Comparison of ENCODE assay signal across 8 cellular contexts in the genomic region with DNA sequence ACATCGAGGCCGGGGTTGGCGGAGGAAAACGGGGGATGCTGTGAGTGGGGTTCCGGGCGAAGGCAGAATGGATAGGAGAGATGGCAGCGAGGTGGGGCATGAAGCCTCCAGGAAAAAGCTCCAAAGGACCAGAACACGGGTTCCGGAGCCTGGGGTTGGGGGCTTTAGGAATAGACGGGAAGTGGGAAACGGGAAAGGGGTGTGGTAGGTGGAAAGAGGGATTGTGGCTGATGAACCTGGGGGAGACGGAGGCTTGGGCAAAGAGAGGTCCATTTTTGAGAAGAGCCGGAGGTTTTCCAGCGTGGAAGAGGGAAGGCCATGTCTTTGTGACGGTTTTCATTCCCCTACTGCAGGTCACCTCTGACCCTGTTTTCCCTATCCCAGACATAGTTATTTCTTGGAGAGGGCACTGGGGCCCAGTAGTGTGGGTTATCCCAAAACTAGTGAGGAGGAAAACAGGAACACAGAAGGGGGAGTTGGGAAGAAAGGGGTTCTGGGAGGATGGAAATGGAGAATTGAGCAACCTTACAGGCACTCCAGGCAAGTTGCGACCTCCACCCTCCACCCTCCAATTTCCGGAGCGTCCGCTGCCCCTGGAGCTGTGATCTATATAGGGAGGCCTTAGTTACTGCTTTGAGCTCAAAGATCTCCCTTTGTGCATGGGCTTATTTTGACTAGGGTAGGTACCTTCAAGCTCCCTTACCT. TPM values are rescaled to one million over a fixed set of nuclear protein-coding genes. Genes with fewer than 3 reads are reported as not detected.
DNase-seq lines count a peak whose midpoint lies in the region; ATAC-seq, FAIRE-seq and TF ChIP-seq lines count a peak whose summit lies in the region.

No MANE protein-coding gene starts in this region.

- no peak for ATAC-seq in natural killer cell

- no peaks in the 10 kb centered on the region for H3K9me3 Mint-ChIP-seq in natural killer cell

- intact Hi-C loops in natural killer cell (cut with micrococcal nuclease) = no loop called here

- H3K79me2 ChIP-seq in MM.1S (ENCODE audit: low read length) = peaks cover 62% of the 10 kb centered on the region

- H4K20me1 ChIP-seq in MM.1S (ENCODE audit: insufficient read depth, low read length) = no peaks in the 10 kb centered on the region

- DNase-seq in MM.1S = no peak
- DNase-seq in natural killer cell = no peak
- no peak for DNase-seq in RCC 7860 (ENCODE audit: low spot score)
- no peak for DNase-seq in HK-2 (ENCODE audit: unreplicated experiment)
- no peak for DNase-seq in A172 (ENCODE audit: low spot score)
- no peak for DNase-seq in activated CD8-positive, alpha-beta memory T cell treated with anti-CD3 and anti-CD28 coated beads, Interleukin-2, amount 50 U/mL, for 4 hours

- no peak for FAIRE-seq in RCC 7860 (lab: Jason Lieb, UNC)

- H3F3A ChIP-seq in MM.1S (ENCODE audit: insufficient read depth, low read length) = peaks cover 31% of the 10 kb centered on the region

- no peak for TF ChIP-seq CTCF in C4-2B (conservative IDR thresholded peaks at IDR 0.05)
- no peak for TF ChIP-seq CTCF in MM.1S (IDR thresholded peaks at IDR 0.05; ENCODE audit: low read length)
- no peak for TF ChIP-seq CTCF in natural killer cell (IDR thresholded peaks at IDR 0.05)

- H3K9me3 ChIP-seq in MM.1S (replicated peaks; ENCODE audit: insufficient read depth, low read length) (no peaks in the 10 kb centered on the region), duodenal mucosa (ENCODE audit: control insufficient read depth in 1 of 2, low read length in 2 of 2) (no peaks in the 10 kb centered on the region)

- H3K27me3 Mint-ChIP-seq in natural killer cell (ENCODE audit: low read depth in 2 of 2) = no peaks in the 10 kb centered on the region

- H3K4me1 ChIP-seq in MM.1S (ENCODE audit: low read length) (peaks cover 31% of the 10 kb centered on the region), duodenal mucosa (ENCODE audit: control insufficient read depth in 1 of 2, insufficient read depth in 2 of 2, low read length in 2 of 2) (peaks cover 49 to 62% of the 10 kb centered on the region in 2 donors)

- 0 out of 2 replicates have a peak overlapping the region, but pooled peaks have one; percentile 32 for H2AFZ ChIP-seq in MM.1S (ENCODE audit: low read length)

- peak overlapping the region; percentile 86 for H3K9ac ChIP-seq in MM.1S (ENCODE audit: low read length)
- peak overlapping the region; percentile 68 to 90 for H3K9ac ChIP-seq in duodenal mucosa (ENCODE audit: low read depth in 1 of 2, low read length in 2 of 2)

- H3K4me2 ChIP-seq in MM.1S (ENCODE audit: low read depth, low read length) = peak overlapping the region; percentile 92

- H3K27me3 ChIP-seq in MM.1S (replicated peaks; ENCODE audit: insufficient read depth, low read length) = no peaks in the 10 kb centered on the region
- H3K27me3 ChIP-seq in duodenal mucosa (ENCODE audit: control insufficient read depth in 1 of 2, insufficient read depth in 2 of 2, low read length in 2 of 2) = no peaks in the 10 kb centered on the region

- no peaks in the 10 kb centered on the region for H3K36me3 ChIP-seq in MM.1S (replicated peaks; ENCODE audit: insufficient read depth, low read length)
- H3K36me3 ChIP-seq in duodenal mucosa (ENCODE audit: control insufficient read depth in 1 of 2, insufficient read depth in 2 of 2, low read length in 2 of 2) = peaks cover 0 to 9% of the 10 kb centered on the region in 2 donors

- H3K27ac Mint-ChIP-seq in natural killer cell = peak overlapping the region; percentile 72 to 86

- H3K36me3 Mint-ChIP-seq in natural killer cell = no peaks in the 10 kb centered on the region

- peak overlapping the region; percentile 92 for H3K4me3 Mint-ChIP-seq in natural killer cell

- H3K9me2 ChIP-seq in MM.1S (replicated peaks; ENCODE audit: insufficient read depth, low read length) = no peaks in the 10 kb centered on the region

- H3K4me3 ChIP-seq in MM.1S (ENCODE audit: low read length) = peak overlapping the region; percentile 87
- peak overlapping the region; percentile 85 to 89 for H3K4me3 ChIP-seq in duodenal mucosa (ENCODE audit: low read depth in 1 of 2, low read length in 2 of 2)

- H3K4me1 Mint-ChIP-seq in natural killer cell = peaks cover 38 to 43% of the 10 kb centered on the region in 2 donors

- H3K27ac ChIP-seq in C4-2B (peak overlapping the region; percentile 95), MM.1S (ENCODE audit: low read length) (no peak overlapping the region), duodenal mucosa (ENCODE audit: low read depth, low read length) (peak overlapping the region; percentile 79)

RNA-seq across cellular contexts. Expression of gene ATN1, which starts 1.1 kb away (rescaled TPM):
- total RNA-seq in natural killer cell = 10 to 100 TPM; 29.3 to 34.0 (median 31.9) TPM
- 3.1 and 6.6 TPM in 2 replicates for total RNA-seq in A172 (2014; rRNA removed; shearing (Covaris generic))

RNA-seq across cellular contexts. Expression of gene ENO2, which starts 14.5 kb away (rescaled TPM):
- total RNA-seq in natural killer cell = 10 to 100 TPM; 21.6 to 30.8 (median 23.1) TPM
- total RNA-seq in A172 (2014; rRNA removed; shearing (Covaris generic)) = 21.5 and 24.7 TPM in 2 replicates

RNA-seq across cellular contexts. Expression of gene RNU7-1, which starts 14.8 kb away (rescaled TPM):
- total RNA-seq in natural killer cell = not detected
- not detected in 2 replicates for total RNA-seq in A172 (2014; rRNA removed; shearing (Covaris generic))

RNA-seq across cellular contexts. Expression of gene C12orf57, which starts 15.0 kb away (rescaled TPM):
- total RNA-seq in natural killer cell = 100 to 1,000 TPM; 125 to 157 (median 126) TPM
- 1.8 TPM in 1 of 2 replicates, not detected in the other for total RNA-seq in A172 (2014; rRNA removed; shearing (Covaris generic))

RNA-seq across cellular contexts. Expression of gene PTPN6, which starts 22.3 kb away (rescaled TPM):
- 100 to 1,000 TPM; 279 to 357 (median 312) TPM for total RNA-seq in natural killer cell
- 0.31 and 0.48 TPM in 2 replicates for total RNA-seq in A172 (2014; rRNA removed; shearing (Covaris generic))
